In genomic region chr6:38259736-38260135, GRCh38 we compare ENCODE assay signal across 16 cellular contexts.
DNase-seq lines count a peak whose midpoint lies in the region; ATAC-seq and TF ChIP-seq lines count a peak whose summit lies in the region.
"Had no signal": no experiment of that assay in that cellular context is flagged by ENCODE, and none has a peak within 500 bp of the region (broad histone marks: within the 10 kb centered on the region; RNA-seq: fewer than 3 reads in every experiment).

No MANE protein-coding gene starts in this region.

- DNase-seq in activated T-cell treated with anti-CD3 and anti-CD28 coated beads, Interleukin-2, amount 50 U/mL, for 24 hours: no peak
- no peak for DNase-seq in activated T-cell treated with anti-CD3 and anti-CD28 coated beads for 4 hours
- DNase-seq in RWPE2 (ENCODE audit: low spot score): no peak
- DNase-seq in epithelial cell of esophagus (ENCODE audit: low read depth): peak; percentile 69
- DNase-seq in stimulated activated naive CD8-positive, alpha-beta T cell treated with anti-CD3 and anti-CD28 coated beads, Interleukin-15, Interleukin-2, amounts not matched to agents 100 U/mL and 50 U/mL, for 24 hours: no peak
- DNase-seq: activated CD4-positive, alpha-beta T cell treated with anti-CD3 and anti-CD28 coated beads, Interleukin-2, amount 50 U/mL, for 48 hours; DND-41; effector CD8-positive, alpha-beta T cell; NCI-H187 treated with DMSO at 0.1 percent for 48 hours; NK-92 treated with Interleukin-12 subunit alpha and Interleukin-12 subunit beta, amount 100 ng/mL, for 24 hours; T-cell had no signal

- peak overlapping the region; percentile 34 for H3K4me3 Mint-ChIP-seq in activated T-cell treated with anti-CD3 and anti-CD28 coated beads, Interleukin-2, amount 50 U/mL, for 24 hours
- H3K4me3 Mint-ChIP-seq: T-cell had no signal

- H3K4me3 ChIP-seq in RWPE2 (ENCODE audit: severe bottlenecking) (no peak overlapping the region), epithelial cell of esophagus (ENCODE audit: low read length) (no peak overlapping the region)
- H3K4me3 ChIP-seq: K562 had no signal

- TF ChIP-seq CTCF in RWPE2 (IDR thresholded peaks at IDR 0.05; ENCODE audit: poor library complexity, severe bottlenecking): no peak
- no peak for TF ChIP-seq CTCF in epithelial cell of esophagus (IDR thresholded peaks at IDR 0.05; ENCODE audit: insufficient read depth, low read depth, low read length, missing control alignments)

- H3K27me3 Mint-ChIP-seq in activated T-cell treated with anti-CD3 and anti-CD28 coated beads, Interleukin-2, amount 50 U/mL, for 24 hours: no peaks in the 10 kb centered on the region
- H3K27me3 Mint-ChIP-seq: T-cell had no signal

- H3K4me1 ChIP-seq in RWPE2 (ENCODE audit: insufficient read depth, poor library complexity, severe bottlenecking): peaks cover 46% of the 10 kb centered on the region

- H3K36me3 ChIP-seq in RWPE2 (ENCODE audit: low read depth): no peaks in the 10 kb centered on the region

- ATAC-seq in RWPE2 (ENCODE audit: low read depth) (peak; percentile 66), HG03571 (IDR thresholded peaks at IDR 0.05; ENCODE audit: unreplicated experiment) (no peak), GM21423 (IDR thresholded peaks at IDR 0.05; ENCODE audit: unreplicated experiment) (no peak), GM19455 (IDR thresholded peaks at IDR 0.05; ENCODE audit: unreplicated experiment) (no peak)
- peak; percentile 73 for ATAC-seq in stimulated activated naive CD8-positive, alpha-beta T cell treated with anti-CD3 and anti-CD28 coated beads, Interleukin-15, Interleukin-2, amounts not matched to agents 100 U/mL and 50 U/mL, for 24 hours
- ATAC-seq: K562, T-cell had no signal

- H3K27ac ChIP-seq in RWPE2 (ENCODE audit: poor library complexity, severe bottlenecking): peak overlapping the region; percentile 81
- H3K27ac ChIP-seq: neutrophil had no signal

- no peaks in the 10 kb centered on the region for H3K27me3 ChIP-seq in RWPE2 (ENCODE audit: insufficient read depth, poor library complexity, severe bottlenecking)
- H3K27me3 ChIP-seq: neutrophil had no signal

- peaks cover 51% of the 10 kb centered on the region for H3K4me1 Mint-ChIP-seq in activated T-cell treated with anti-CD3 and anti-CD28 coated beads, Interleukin-2, amount 50 U/mL, for 24 hours (ENCODE audit: low read depth)

- H3K9me3 ChIP-seq in RWPE2 (ENCODE audit: severe bottlenecking): no peaks in the 10 kb centered on the region
- H3K9me3 ChIP-seq: neutrophil had no signal

- peaks cover 37% of the 10 kb centered on the region for H3K36me3 Mint-ChIP-seq in activated T-cell treated with anti-CD3 and anti-CD28 coated beads, Interleukin-2, amount 50 U/mL, for 24 hours (ENCODE audit: low read depth)

- peak overlapping the region; percentile 90 for H3K27ac Mint-ChIP-seq in activated T-cell treated with anti-CD3 and anti-CD28 coated beads, Interleukin-2, amount 50 U/mL, for 24 hours
- H3K27ac Mint-ChIP-seq: T-cell had no signal

- H3K9me3 Mint-ChIP-seq in activated T-cell treated with anti-CD3 and anti-CD28 coated beads, Interleukin-2, amount 50 U/mL, for 24 hours: peaks cover 4% of the 10 kb centered on the region

Comparison
In these comparisons a context has a peak if more than half of its experiments do, and no peak if none do; other contexts are left out.
1. ATAC-seq: peak in RWPE2 (single experiment) and stimulated activated naive CD8-positive, alpha-beta T cell treated with anti-CD3 and anti-CD28 coated beads, Interleukin-15, Interleukin-2, amounts not matched to agents 100 U/mL and 50 U/mL, for 24 hours (single experiment); none in HG03571 (single experiment), GM21423 (single experiment) and GM19455 (single experiment).